Comparison of ENCODE assay signal across 27 cellular contexts in the genomic region with DNA sequence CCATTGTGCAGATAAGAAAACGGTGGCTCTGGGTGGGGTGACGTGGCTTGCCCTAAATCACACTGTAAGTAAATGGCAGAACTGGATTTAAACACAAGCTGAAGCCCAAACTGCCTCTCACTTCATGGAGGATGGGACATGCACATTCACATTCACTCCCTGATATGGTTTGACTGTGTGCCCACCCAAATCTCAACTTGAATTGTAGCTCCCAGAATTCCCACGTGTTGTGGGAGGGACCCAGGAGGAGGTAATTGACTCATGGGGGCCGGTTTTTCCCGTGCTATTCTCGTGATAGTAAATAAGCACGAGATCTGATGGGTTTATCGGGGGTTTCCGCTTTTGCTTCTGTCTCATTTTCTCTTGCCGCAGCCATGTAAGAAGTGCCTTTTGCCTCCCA. TPM values are rescaled to one million over a fixed set of nuclear protein-coding genes. Genes with fewer than 3 reads are reported as not detected.
DNase-seq lines count a peak whose midpoint lies in the region; ATAC-seq, FAIRE-seq and TF ChIP-seq lines count a peak whose summit lies in the region.
"Had no signal": no experiment of that assay in that cellular context is flagged by ENCODE, and none has a peak within 500 bp of the region (broad histone marks: within the 10 kb centered on the region; RNA-seq: fewer than 3 reads in every experiment).

No MANE protein-coding gene starts in this region.

- H3K9me3 ChIP-seq in endodermal cell (ENCODE audit: control insufficient read depth, low read length): no peaks in the 10 kb centered on the region
- no peaks in the 10 kb centered on the region for H3K9me3 ChIP-seq in right atrium auricular region

- H3K4me3 Mint-ChIP-seq in brain (no peak overlapping the region), endodermal cell (no peak overlapping the region)
- no peak overlapping the region for H3K4me3 Mint-ChIP-seq in stimulated activated naive B cell treated with anti-CD40 and anti-IgM and Interleukin-4, amounts not matched to agents 10 μg/mL and 1 μg/mL and 100 μg/mL, for 72 hours
- H3K4me3 Mint-ChIP-seq: CD14-positive monocyte; CD4-positive, alpha-beta memory T cell; CD4-positive, CD25-positive, alpha-beta regulatory T cell; CD8-positive, alpha-beta memory T cell had no signal

- H3K27me3 ChIP-seq in endodermal cell (ENCODE audit: control insufficient read depth, insufficient read depth, low read length, poor library complexity, severe bottlenecking) (no peaks in the 10 kb centered on the region), right atrium auricular region (no peaks in the 10 kb centered on the region)
- H3K27me3 ChIP-seq: BE2C, BLaER1 had no signal

- H3K9me3 Mint-ChIP-seq in brain (peaks cover 0 to 2% (median 0%) of the 10 kb centered on the region in 5 experiments), endodermal cell (no peaks in the 10 kb centered on the region)
- no peaks in the 10 kb centered on the region for H3K9me3 Mint-ChIP-seq in stimulated activated naive B cell treated with anti-CD40 and anti-IgM and Interleukin-4, amounts not matched to agents 10 μg/mL and 1 μg/mL and 100 μg/mL, for 72 hours
- H3K9me3 Mint-ChIP-seq: CD14-positive monocyte; CD4-positive, alpha-beta memory T cell; CD4-positive, CD25-positive, alpha-beta regulatory T cell; CD8-positive, alpha-beta memory T cell had no signal

- H3K36me3 Mint-ChIP-seq in brain (no peaks in the 10 kb centered on the region), endodermal cell (ENCODE audit: low read depth) (no peaks in the 10 kb centered on the region)
- no peaks in the 10 kb centered on the region for H3K36me3 Mint-ChIP-seq in stimulated activated naive B cell treated with anti-CD40 and anti-IgM and Interleukin-4, amounts not matched to agents 10 μg/mL and 1 μg/mL and 100 μg/mL, for 72 hours
- H3K36me3 Mint-ChIP-seq: CD4-positive, alpha-beta memory T cell; CD4-positive, CD25-positive, alpha-beta regulatory T cell; CD8-positive, alpha-beta memory T cell had no signal

- no peak overlapping the region for H3K9ac ChIP-seq in endodermal cell (ENCODE audit: extremely low read depth, low read length, poor library complexity, severe bottlenecking)
- H3K9ac ChIP-seq: BLaER1 had no signal

- peaks cover 5% of the 10 kb centered on the region for H3K27me3 Mint-ChIP-seq in brain
- H3K27me3 Mint-ChIP-seq in endodermal cell (ENCODE audit: insufficient read depth): no peaks in the 10 kb centered on the region
- H3K27me3 Mint-ChIP-seq in stimulated activated naive B cell treated with anti-CD40 and anti-IgM and Interleukin-4, amounts not matched to agents 10 μg/mL and 1 μg/mL and 100 μg/mL, for 72 hours: no peaks in the 10 kb centered on the region

- DNase-seq in GM19239 (ENCODE audit: insufficient read length, low spot score): no peak
- DNase-seq in endodermal cell: no peak
- DNase-seq in stimulated activated naive B cell treated with anti-CD40 and anti-IgM and Interleukin-4, amounts not matched to agents 10 μg/mL and 1 μg/mL and 100 μg/mL, for 72 hours: no peak
- no peak for DNase-seq in right atrium auricular region (ENCODE audit: low spot score)
- DNase-seq: 8988T; ACHN; BE2C; C1 segment of cervical spinal cord; CD4-positive, alpha-beta memory T cell; CD4-positive, CD25-positive, alpha-beta regulatory T cell; CD8-positive, alpha-beta memory T cell; COR-L47; DMS 273 treated with DMSO at 0.1 percent for 48 hours; DMS153; DMS53; DMS79; DND-41; EL; GDM1 had no signal

- no peak overlapping the region for H3K4me3 ChIP-seq in endodermal cell (ENCODE audit: low read length)
- H3K4me3 ChIP-seq in right atrium auricular region: no peak overlapping the region
- H3K4me3 ChIP-seq: BLaER1, GM12878 had no signal

- ATAC-seq in GM21723 (IDR thresholded peaks at IDR 0.05; ENCODE audit: unreplicated experiment) (no peak), HG02759 (IDR thresholded peaks at IDR 0.05; ENCODE audit: unreplicated experiment) (no peak)
- no peak for ATAC-seq in stimulated activated naive B cell treated with anti-CD40 and anti-IgM and Interleukin-4, amounts not matched to agents 10 μg/mL and 1 μg/mL and 100 μg/mL, for 72 hours (replicated peaks)
- ATAC-seq: GM12878 had no signal

- H3K27ac ChIP-seq in endodermal cell (ENCODE audit: low read depth, low read length) (no peak overlapping the region), right atrium auricular region (no peak overlapping the region)
- H3K27ac ChIP-seq: BLaER1 had no signal

- H3K27ac Mint-ChIP-seq in brain (peak overlapping the region in 4 of 5 experiments; percentile 17 to 73 (median 37)), endodermal cell (peak overlapping the region; percentile 35)
- no peak overlapping the region for H3K27ac Mint-ChIP-seq in stimulated activated naive B cell treated with anti-CD40 and anti-IgM and Interleukin-4, amounts not matched to agents 10 μg/mL and 1 μg/mL and 100 μg/mL, for 72 hours
- H3K27ac Mint-ChIP-seq: CD4-positive, alpha-beta memory T cell; CD4-positive, CD25-positive, alpha-beta regulatory T cell had no signal

- TF ChIP-seq CTCF in brain (conservative IDR thresholded peaks at IDR 0.05) (no peak), endodermal cell (conservative IDR thresholded peaks at IDR 0.05) (no peak), right atrium auricular region (IDR thresholded peaks at IDR 0.05) (no peak)

- H3K4me1 Mint-ChIP-seq in brain: peaks cover 87% of the 10 kb centered on the region
- H3K4me1 Mint-ChIP-seq in endodermal cell: peaks cover 12% of the 10 kb centered on the region
- peaks cover 19 to 38% of the 10 kb centered on the region in 2 donors for H3K4me1 Mint-ChIP-seq in stimulated activated naive B cell treated with anti-CD40 and anti-IgM and Interleukin-4, amounts not matched to agents 10 μg/mL and 1 μg/mL and 100 μg/mL, for 72 hours
- H3K4me1 Mint-ChIP-seq: CD8-positive, alpha-beta memory T cell had no signal

- 85 to 96% methylated on average over 10 of the region's 10 CpGs for WGBS in endodermal cell (ENCODE audit: insufficient coverage in 1 of 2, insufficient read length in 1 of 2), 2 experiments

- H3K36me3 ChIP-seq in endodermal cell (ENCODE audit: control insufficient read depth, insufficient read depth, low read length): no peaks in the 10 kb centered on the region
- no peaks in the 10 kb centered on the region for H3K36me3 ChIP-seq in right atrium auricular region
- H3K36me3 ChIP-seq: BE2C had no signal

- peak; percentile 47 for FAIRE-seq in GM19239 (lab: Jason Lieb, UNC)
- FAIRE-seq: A204.1, GM12878 had no signal

- H3K4me1 ChIP-seq in endodermal cell (ENCODE audit: control insufficient read depth, insufficient read depth, low read length) (no peaks in the 10 kb centered on the region), right atrium auricular region (peaks cover 0 to 8% of the 10 kb centered on the region in 2 donors)

RNA-seq across cellular contexts. Expression of gene CHST15, which starts 32.4 kb away (rescaled TPM):
- polyA plus RNA-seq in brain (ENCODE audit: insufficient read depth, low read depth, low replicate concordance): 6.0 TPM
- total RNA-seq in endodermal cell (10 to 100 TPM in 1 of 2 donors, 1 to 10 TPM in 1; 7.5 to 14.9 TPM), right atrium auricular region (10 to 100 TPM in 1 of 2 donors, 1 to 10 TPM in 1; 7.0 to 14.2 TPM)
- 8.9 TPM for polyA plus RNA-seq in endodermal cell (2013, experiment 1 of 2)
- polyA plus RNA-seq in endodermal cell (2013, experiment 2 of 2): 10.0 TPM
- total RNA-seq: G401 had no signal
- polyA plus RNA-seq: CD8-positive, alpha-beta memory T cell had no signal
